Comparison of ENCODE assay signal across 8 cellular contexts in the genomic region with DNA sequence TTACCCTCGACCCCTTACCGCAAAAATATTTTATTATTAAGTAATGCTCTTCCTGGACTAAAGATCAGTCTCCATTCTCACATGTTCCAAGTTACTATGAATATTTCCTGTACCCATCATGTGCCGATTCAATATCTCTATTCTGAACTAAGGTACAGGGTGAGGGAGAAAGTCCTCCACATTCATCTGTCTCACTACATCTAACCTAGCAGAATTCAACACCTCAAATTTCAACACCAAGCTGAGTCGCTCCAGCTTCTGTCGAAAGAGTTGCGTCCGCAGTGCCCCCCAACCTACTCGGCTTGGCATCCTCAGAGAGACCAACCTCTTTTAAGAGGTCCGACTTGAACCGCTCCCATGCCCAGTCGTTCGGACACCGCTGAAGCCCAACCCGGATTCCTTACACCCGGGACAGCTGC. TPM values are rescaled to one million over a fixed set of nuclear protein-coding genes. Genes with fewer than 3 reads are reported as not detected.
DNase-seq lines count a peak whose midpoint lies in the region; ATAC-seq and TF ChIP-seq lines count a peak whose summit lies in the region.

No MANE protein-coding gene starts in this region.

- H3K27ac Mint-ChIP-seq in neural crest cell (ENCODE audit: unreplicated experiment): peak overlapping the region; percentile 28

- no peaks in the 10 kb centered on the region for H3K27me3 Mint-ChIP-seq in neural crest cell (ENCODE audit: low read depth)

- H3K4me1 Mint-ChIP-seq in neural crest cell: peaks cover 41% of the 10 kb centered on the region

- peak overlapping the region; percentile 99 for H3K4me3 Mint-ChIP-seq in neural crest cell

- peak; percentile 23 for DNase-seq in SW480 (ENCODE audit: low spot score)
- peak; percentile 46 for DNase-seq in fibroblast of mammary gland (ENCODE audit: low read depth)
- no peak for DNase-seq in neural crest cell (ENCODE audit: low read depth, low spot score)
- DNase-seq in stimulated activated CD4-positive, alpha-beta T cell treated with anti-CD3 and anti-CD28 coated beads, Interleukin-4, amount 100 ng/mL, for 4 hours: no peak
- no peak for DNase-seq in activated effector memory CD4-positive, alpha-beta T cell treated with anti-CD3 and anti-CD28 coated beads, Interleukin-2, amount 50 U/mL, for 16 hours
- DNase-seq in middle frontal gyrus (ENCODE audit: extremely low spot score, low spot score): no peak

- H3K36me3 Mint-ChIP-seq in neural crest cell (ENCODE audit: low read depth): peaks cover 7% of the 10 kb centered on the region

- H3K9me3 Mint-ChIP-seq in neural crest cell: peaks cover 4% of the 10 kb centered on the region

- peak overlapping the region; percentile 81 for H3K4me3 ChIP-seq in fibroblast of mammary gland (ENCODE audit: control insufficient read depth, low read depth, low read length)

- peak; percentile 5 for ATAC-seq in GM18502 (IDR thresholded peaks at IDR 0.05; ENCODE audit: poor library complexity, unreplicated experiment)
- ATAC-seq in HG02678 (IDR thresholded peaks at IDR 0.05; ENCODE audit: unreplicated experiment): peak; percentile 2

- TF ChIP-seq CTCF in fibroblast of mammary gland (conservative IDR thresholded peaks at IDR 0.05; ENCODE audit: control insufficient read depth, insufficient read depth, low read depth, low read length) (no peak), neural crest cell (conservative IDR thresholded peaks at IDR 0.05) (no peak)

RNA-seq across cellular contexts. Expression of a gene that starts 1.0 kb away (rescaled TPM):
- total RNA-seq in neural crest cell: 24.6 and 25.5 TPM in 2 replicates

RNA-seq across cellular contexts. Expression of a gene that starts 1.3 kb away (rescaled TPM):
- 19.7 and 20.0 TPM in 2 replicates for total RNA-seq in neural crest cell

Comparison
In these comparisons a context has a peak if more than half of its experiments do, and no peak if none do; other contexts are left out.
1. DNase-seq: peak in SW480 (single experiment) and fibroblast of mammary gland (single experiment); none in neural crest cell (single experiment), stimulated activated CD4-positive, alpha-beta T cell treated with anti-CD3 and anti-CD28 coated beads, Interleukin-4, amount 100 ng/mL, for 4 hours (0 of 2), activated effector memory CD4-positive, alpha-beta T cell treated with anti-CD3 and anti-CD28 coated beads, Interleukin-2, amount 50 U/mL, for 16 hours (single experiment) and middle frontal gyrus (single experiment).